8 cellular contexts compared by ENCODE assay signal in the genomic region with DNA sequence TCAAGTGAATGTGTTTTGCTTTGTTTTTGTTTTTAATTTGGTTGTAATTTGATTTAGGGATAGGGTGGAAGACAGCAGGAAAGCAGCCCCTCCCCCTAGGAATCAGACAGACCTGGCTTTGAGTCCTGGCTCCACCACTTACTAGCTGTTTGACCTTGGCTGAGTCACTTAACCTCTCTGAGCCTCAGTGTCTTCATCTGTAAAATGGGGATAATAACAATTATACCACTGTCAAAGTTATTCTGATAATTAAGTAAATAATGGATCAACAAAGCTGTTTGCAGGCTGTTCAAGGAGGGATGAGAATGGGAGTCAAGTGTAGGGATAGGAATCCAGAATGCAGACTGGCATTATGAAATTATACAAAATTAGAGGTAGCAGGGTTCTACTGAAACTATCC. TPM values are rescaled to one million over a fixed set of nuclear protein-coding genes. Genes with fewer than 3 reads are reported as not detected.
DNase-seq lines count a peak whose midpoint lies in the region; ATAC-seq, FAIRE-seq and TF ChIP-seq lines count a peak whose summit lies in the region.

No MANE protein-coding gene starts in this region.

- H3K27ac ChIP-seq in BLaER1 treated with 17β-estradiol and CSF1 and Interleukin-3, amounts not matched to agents 10 nM and 100 nM: peak overlapping the region; percentile 93 to 99 (median 97)
- H3K27ac ChIP-seq in H1 (ENCODE audit: low read depth, low read length): peak overlapping the region; percentile 77; the same call in 1 of the 2 replicates
- peak overlapping the region; percentile 98 for H3K27ac ChIP-seq in neutrophil

- H3K9ac ChIP-seq in BLaER1 treated with 17β-estradiol and CSF1 and Interleukin-3, amounts not matched to agents 10 nM and 100 nM: peak overlapping the region; percentile 89 to 98 (median 94)
- peak overlapping the region; percentile 85 for H3K9ac ChIP-seq in NT2/D1 (ENCODE audit: insufficient read length, low read depth)
- H3K9ac ChIP-seq in H1 (replicated peaks in 1 of 4; ENCODE audit: extremely low read depth in 1 of 4, low read depth in 3 of 4, low read length in 3 of 4): peak overlapping the region; percentile 72 to 99 (median 91); a peak in 6 of 7 replicates

- H4K91ac ChIP-seq in H1 (replicated peaks; ENCODE audit: insufficient read length, low read length): no peak overlapping the region

- no peak overlapping the region for H2BK12ac ChIP-seq in H1 (ENCODE audit: low read depth, low read length)

- no peak overlapping the region for H3K14ac ChIP-seq in H1 (ENCODE audit: insufficient read length)

- H3K23ac ChIP-seq in H1 (ENCODE audit: insufficient read length): no peak overlapping the region

- no peak overlapping the region for H2BK20ac ChIP-seq in H1 (ENCODE audit: low read length)

- no peak for TF ChIP-seq RAD21 in H1 (IDR thresholded peaks at IDR 0.05 in 1 of 2, conservative IDR thresholded peaks at IDR 0.05 in 1 of 2; ENCODE audit: low read depth in 2 of 2, low read length in 2 of 2)

- peaks cover 13 to 47% (median 30%) of the 10 kb centered on the region in 11 experiments; a peak in 20 of 22 replicates for H3K36me3 ChIP-seq in BLaER1 treated with 17β-estradiol and CSF1 and Interleukin-3, amounts not matched to agents 10 nM and 100 nM
- H3K36me3 ChIP-seq in NT2/D1 (ENCODE audit: insufficient read depth, insufficient read length, low read length) (peaks cover 37% of the 10 kb centered on the region), H1 (ENCODE audit: control insufficient read depth in 2 of 4, insufficient read depth in 4 of 4, low read length in 3 of 4) (peaks cover 0 to 2% (median 0%) of the 10 kb centered on the region in 4 experiments; a peak in 4 of 8 replicates), neutrophil (no peaks in the 10 kb centered on the region)

- H3K9me3 ChIP-seq in BLaER1 treated with 17β-estradiol and CSF1 and Interleukin-3, amounts not matched to agents 10 nM and 100 nM (replicated peaks in 1 of 11): no peaks in the 10 kb centered on the region
- H3K9me3 ChIP-seq in NT2/D1 (ENCODE audit: insufficient read depth, low read length) (no peaks in the 10 kb centered on the region), H1 (ENCODE audit: insufficient read depth in 2 of 2, low read depth in 1 of 2, low read length in 1 of 2) (no peaks in the 10 kb centered on the region), neutrophil (no peaks in the 10 kb centered on the region)

- H3K4ac ChIP-seq in H1 (replicated peaks; ENCODE audit: insufficient read length, low read depth, low read length): no peak overlapping the region

- no peak overlapping the region for H2AFZ ChIP-seq in H1 (ENCODE audit: low read length)

- H4K20me1 ChIP-seq in BLaER1 treated with 17β-estradiol and CSF1 and Interleukin-3, amounts not matched to agents 10 nM and 100 nM: no peaks in the 10 kb centered on the region
- H4K20me1 ChIP-seq in H1 (replicated peaks in 1 of 2; ENCODE audit: control insufficient read depth in 1 of 2, insufficient read depth in 2 of 2, low read length in 2 of 2): no peaks in the 10 kb centered on the region

- H2AK5ac ChIP-seq in H1 (ENCODE audit: low read depth, low read length): peak overlapping the region; percentile 19; the same call in 1 of the 2 replicates

- no peaks in the 10 kb centered on the region for H3K79me2 ChIP-seq in H1 (ENCODE audit: control insufficient read depth in 1 of 2, insufficient read depth in 2 of 2, low read length in 2 of 2)

- H3K79me1 ChIP-seq in H1 (ENCODE audit: low read depth, low read length): no peaks in the 10 kb centered on the region; the same call in 1 of the 2 replicates

- CTCF ChIA-PET in H1 (lab: Charles Lee; ENCODE audit: partially characterized antibody): interaction anchor here (1.1 to 2.0 kb wide), 3 partner anchors 72 to 126 kb away, joined by 4 to 8 read pairs (median 5); no protein-coding TSS in a partner anchor

- TF ChIP-seq EP300 in H1 (IDR thresholded peaks at IDR 0.05; ENCODE audit: borderline replicate concordance in 1 of 2, low read depth in 2 of 2, low read length in 2 of 2): no peak

- FAIRE-seq in H1 (lab: Jason Lieb, UNC): no peak

- H3K56ac ChIP-seq in H1 (replicated peaks; ENCODE audit: insufficient read length, low read depth, low read length): no peak overlapping the region

- peak overlapping the region; percentile 53 to 77 (median 64) for H3K4me3 ChIP-seq in BLaER1 treated with 17β-estradiol and CSF1 and Interleukin-3, amounts not matched to agents 10 nM and 100 nM
- peak overlapping the region; percentile 67 for H3K4me3 ChIP-seq in NT2/D1 (ENCODE audit: insufficient read length, low read depth)
- H3K4me3 ChIP-seq in H1 (ENCODE audit: extremely low read depth in 1 of 4, insufficient read depth in 2 of 4, low read depth in 3 of 4, low read length in 4 of 4): peak overlapping the region; percentile 78 to 94 (median 87); a peak in 7 of 8 replicates
- H3K4me3 ChIP-seq in neutrophil (ENCODE audit: low read depth in 1 of 2, low read length in 1 of 2): peak overlapping the region; percentile 67 to 78

- H3K23me2 ChIP-seq in H1 (ENCODE audit: low read depth, low read length): peaks cover 4% of the 10 kb centered on the region

- no peak overlapping the region for H4K5ac ChIP-seq in H1 (ENCODE audit: insufficient read length, low read depth, low read length)

- TF ChIP-seq CTCF in H1 (IDR thresholded peaks at IDR 0.05; ENCODE audit: control extremely low read depth in 1 of 3, insufficient read depth in 1 of 3, low read depth in 1 of 3, low read length in 3 of 3) (no peak), neutrophil (IDR thresholded peaks at IDR 0.05) (no peak)

- H2BK5ac ChIP-seq in H1 (ENCODE audit: low read depth, low read length): no peak overlapping the region

- H2BK15ac ChIP-seq in H1 (ENCODE audit: low read length): no peak overlapping the region

- no peak for TF ChIP-seq POLR2A in H1 (IDR thresholded peaks at IDR 0.05; ENCODE audit: control extremely low read depth in 1 of 2, low read depth in 2 of 2, low read length in 2 of 2)

- POLR2A ChIA-PET in H1 (lab: Charles Lee; ENCODE audit: partially characterized antibody): interaction anchor here (0.7 to 2.5 kb wide), 10 partner anchors 9 to 665 kb away, joined by 3 to 41 read pairs (median 4); partner anchors contain the start of gene LAMTOR1

- H3K4me1 ChIP-seq in BLaER1 treated with 17β-estradiol and CSF1 and Interleukin-3, amounts not matched to agents 10 nM and 100 nM: peaks cover 17 to 26% (median 18%) of the 10 kb centered on the region in 10 experiments
- H3K4me1 ChIP-seq in NT2/D1 (ENCODE audit: insufficient read depth, insufficient read length) (no peaks in the 10 kb centered on the region), H1 (replicated peaks in 1 of 4; ENCODE audit: control insufficient read depth in 3 of 4, insufficient read depth in 4 of 4, low read length in 3 of 4) (peaks cover 0 to 4% (median 0%) of the 10 kb centered on the region in 4 experiments; a peak in 4 of 7 replicates), neutrophil (ENCODE audit: control insufficient read depth in 1 of 2, insufficient read depth in 1 of 2, low read depth in 1 of 2, low read length in 1 of 2) (peaks cover 47 to 49% of the 10 kb centered on the region in 2 experiments)

- H3K27me3 ChIP-seq in BLaER1 treated with 17β-estradiol and CSF1 and Interleukin-3, amounts not matched to agents 10 nM and 100 nM: no peaks in the 10 kb centered on the region
- H3K27me3 ChIP-seq in NT2/D1 (ENCODE audit: insufficient read depth, insufficient read length): no peaks in the 10 kb centered on the region
- peaks cover 0 to 6% (median 0%) of the 10 kb centered on the region in 4 experiments; a peak in 5 of 7 replicates for H3K27me3 ChIP-seq in H1 (replicated peaks in 1 of 4; ENCODE audit: control insufficient read depth in 3 of 4, extremely low read depth in 1 of 4, insufficient read depth in 3 of 4, low read length in 3 of 4)
- H3K27me3 ChIP-seq in neutrophil: no peaks in the 10 kb centered on the region

- no peak for ATAC-seq in GM21515 (IDR thresholded peaks at IDR 0.05; ENCODE audit: unreplicated experiment)
- no peak for ATAC-seq in HG03039 (IDR thresholded peaks at IDR 0.05; ENCODE audit: unreplicated experiment)

- H3K4me2 ChIP-seq in BLaER1 treated with 17β-estradiol and CSF1 and Interleukin-3, amounts not matched to agents 10 nM and 100 nM: peak overlapping the region; percentile 73 to 95 (median 89)
- peak overlapping the region; percentile 76 to 82 for H3K4me2 ChIP-seq in H1 (ENCODE audit: insufficient read depth in 1 of 2, low read depth in 2 of 2, low read length in 2 of 2)

- no peak overlapping the region for H4K8ac ChIP-seq in H1 (ENCODE audit: extremely low read depth, insufficient read depth, low read length)

- no peak overlapping the region for H2BK120ac ChIP-seq in H1 (replicated peaks; ENCODE audit: low read depth, low read length)

- no peak for DNase-seq in NT2/D1 (ENCODE audit: low read depth, low spot score)
- DNase-seq in H1 (ENCODE audit: low read depth in 1 of 2, low spot score in 2 of 2): no peak
- DNase-seq in SK-N-DZ (ENCODE audit: low spot score): no peak
- DNase-seq in midbrain (lab: John Stamatoyannopoulos, UW): no peak

- no peak overlapping the region for H3K18ac ChIP-seq in H1 (ENCODE audit: extremely low read depth, low read length)

RNA-seq across cellular contexts. Expression of gene ANAPC15, which starts 1.2 kb away (rescaled TPM):
- 70.0 and 74.9 TPM in 2 replicates for total RNA-seq in H1 (2021; fragmentation: NEBNext Ultra II Directional; extraction: Animal tissue kit (Norgen Biotek cat#: 25700))
- 66.2 and 70.4 TPM in 2 replicates for polyA plus RNA-seq in H1 (2011; rRNA removed)
- polyA plus RNA-seq in H1 (2011; cell fraction: cytosol; rRNA removed): 130 TPM
- 40.5 TPM for polyA plus RNA-seq in H1 (2011; cell fraction: nucleus; rRNA removed)
- 94.7 to 119 TPM (median 103 TPM) in 4 replicates for polyA plus RNA-seq in H1 (2012, experiment 1 of 2)
- polyA plus RNA-seq in H1 (2012, experiment 2 of 2): 90.3 TPM
- 61.3 TPM for polyA plus RNA-seq in H1 (2013, experiment 1 of 2)
- 64.7 TPM for polyA plus RNA-seq in H1 (2013, experiment 2 of 2)
- polyA minus RNA-seq in H1 (2011; rRNA and poly(A)+ RNA removed): 22.8 and 31.9 TPM in 2 replicates
- 20.6 TPM for polyA minus RNA-seq in H1 (2011; cell fraction: cytosol; rRNA and poly(A)+ RNA removed)
- 28.0 TPM for polyA minus RNA-seq in H1 (2011; cell fraction: nucleus; rRNA and poly(A)+ RNA removed)
- polyA plus RNA-seq in SK-N-DZ (2014; cell fraction: cytosol; rRNA removed): 67.5 and 75.5 TPM in 2 replicates
- 33.2 and 41.3 TPM in 2 replicates for polyA plus RNA-seq in SK-N-DZ (2014; cell fraction: nucleus; rRNA removed)

RNA-seq across cellular contexts. Expression of gene TOMT, which starts 5.6 kb away (rescaled TPM):
- total RNA-seq in H1 (2021; fragmentation: NEBNext Ultra II Directional; extraction: Animal tissue kit (Norgen Biotek cat#: 25700)): not detected in 2 replicates
- polyA plus RNA-seq in H1 (2011; rRNA removed): 0.11 TPM in 1 of 2 replicates, not detected in the other
- polyA plus RNA-seq in H1 (2011; cell fraction: cytosol; rRNA removed): not detected
- not detected for polyA plus RNA-seq in H1 (2011; cell fraction: nucleus; rRNA removed)
- polyA plus RNA-seq in H1 (2012, experiment 1 of 2): not detected in 4 replicates
- polyA plus RNA-seq in H1 (2012, experiment 2 of 2): not detected
- polyA plus RNA-seq in H1 (2013, experiment 1 of 2): not detected
- not detected for polyA plus RNA-seq in H1 (2013, experiment 2 of 2)
- not detected in 2 replicates for polyA minus RNA-seq in H1 (2011; rRNA and poly(A)+ RNA removed)
- polyA minus RNA-seq in H1 (2011; cell fraction: cytosol; rRNA and poly(A)+ RNA removed): not detected
- not detected for polyA minus RNA-seq in H1 (2011; cell fraction: nucleus; rRNA and poly(A)+ RNA removed)
- 0.18 TPM in 1 of 2 replicates, not detected in the other for polyA plus RNA-seq in SK-N-DZ (2014; cell fraction: cytosol; rRNA removed)
- polyA plus RNA-seq in SK-N-DZ (2014; cell fraction: nucleus; rRNA removed): 0.47 TPM in 1 of 2 replicates, not detected in the other

RNA-seq across cellular contexts. Expression of gene LAMTOR1, which starts 8.2 kb away (rescaled TPM):
- total RNA-seq in H1 (2021; fragmentation: NEBNext Ultra II Directional; extraction: Animal tissue kit (Norgen Biotek cat#: 25700)): 81.0 and 82.1 TPM in 2 replicates
- 160 and 164 TPM in 2 replicates for polyA plus RNA-seq in H1 (2011; rRNA removed)
- polyA plus RNA-seq in H1 (2011; cell fraction: cytosol; rRNA removed): 129 TPM
- polyA plus RNA-seq in H1 (2011; cell fraction: nucleus; rRNA removed): 141 TPM
- 114 to 155 TPM (median 145 TPM) in 4 replicates for polyA plus RNA-seq in H1 (2012, experiment 1 of 2)
- polyA plus RNA-seq in H1 (2012, experiment 2 of 2): 182 TPM
- 76.1 TPM for polyA plus RNA-seq in H1 (2013, experiment 1 of 2)
- 78.7 TPM for polyA plus RNA-seq in H1 (2013, experiment 2 of 2)
- 146 and 151 TPM in 2 replicates for polyA minus RNA-seq in H1 (2011; rRNA and poly(A)+ RNA removed)
- polyA minus RNA-seq in H1 (2011; cell fraction: cytosol; rRNA and poly(A)+ RNA removed): 98.1 TPM
- 80.7 TPM for polyA minus RNA-seq in H1 (2011; cell fraction: nucleus; rRNA and poly(A)+ RNA removed)
- polyA plus RNA-seq in SK-N-DZ (2014; cell fraction: cytosol; rRNA removed): 76.1 and 80.5 TPM in 2 replicates
- polyA plus RNA-seq in SK-N-DZ (2014; cell fraction: nucleus; rRNA removed): 28.6 and 49.4 TPM in 2 replicates

RNA-seq across cellular contexts. Expression of gene FOLR3, which starts 24.2 kb away (rescaled TPM):
- not detected in 2 replicates for total RNA-seq in H1 (2021; fragmentation: NEBNext Ultra II Directional; extraction: Animal tissue kit (Norgen Biotek cat#: 25700))
- not detected in 2 replicates for polyA plus RNA-seq in H1 (2011; rRNA removed)
- not detected for polyA plus RNA-seq in H1 (2011; cell fraction: cytosol; rRNA removed)
- polyA plus RNA-seq in H1 (2011; cell fraction: nucleus; rRNA removed): not detected
- not detected in 4 replicates for polyA plus RNA-seq in H1 (2012, experiment 1 of 2)
- not detected for polyA plus RNA-seq in H1 (2012, experiment 2 of 2)
- not detected for polyA plus RNA-seq in H1 (2013, experiment 1 of 2)
- not detected for polyA plus RNA-seq in H1 (2013, experiment 2 of 2)
- not detected in 2 replicates for polyA minus RNA-seq in H1 (2011; rRNA and poly(A)+ RNA removed)
- polyA minus RNA-seq in H1 (2011; cell fraction: cytosol; rRNA and poly(A)+ RNA removed): not detected
- not detected for polyA minus RNA-seq in H1 (2011; cell fraction: nucleus; rRNA and poly(A)+ RNA removed)
- polyA plus RNA-seq in SK-N-DZ (2014; cell fraction: cytosol; rRNA removed): not detected in 2 replicates
- not detected in 2 replicates for polyA plus RNA-seq in SK-N-DZ (2014; cell fraction: nucleus; rRNA removed)

RNA-seq across cellular contexts. Expression of gene LRRC51, which starts 30.6 kb away (rescaled TPM):
- 6.8 and 7.9 TPM in 2 replicates for total RNA-seq in H1 (2021; fragmentation: NEBNext Ultra II Directional; extraction: Animal tissue kit (Norgen Biotek cat#: 25700))
- 6.0 and 7.7 TPM in 2 replicates for polyA plus RNA-seq in H1 (2011; rRNA removed)
- polyA plus RNA-seq in H1 (2011; cell fraction: cytosol; rRNA removed): 10.9 TPM
- 5.4 TPM for polyA plus RNA-seq in H1 (2011; cell fraction: nucleus; rRNA removed)
- polyA plus RNA-seq in H1 (2012, experiment 1 of 2): 6.4 to 10.3 TPM (median 7.4 TPM) in 4 replicates
- polyA plus RNA-seq in H1 (2012, experiment 2 of 2): 3.5 TPM
- 4.0 TPM for polyA plus RNA-seq in H1 (2013, experiment 1 of 2)
- polyA plus RNA-seq in H1 (2013, experiment 2 of 2): 4.6 TPM
- 6.8 and 15.9 TPM in 2 replicates for polyA minus RNA-seq in H1 (2011; rRNA and poly(A)+ RNA removed)
- 6.4 TPM for polyA minus RNA-seq in H1 (2011; cell fraction: cytosol; rRNA and poly(A)+ RNA removed)
- polyA minus RNA-seq in H1 (2011; cell fraction: nucleus; rRNA and poly(A)+ RNA removed): 6.6 TPM
- polyA plus RNA-seq in SK-N-DZ (2014; cell fraction: cytosol; rRNA removed): 15.5 and 17.4 TPM in 2 replicates
- polyA plus RNA-seq in SK-N-DZ (2014; cell fraction: nucleus; rRNA removed): 11.1 and 12.0 TPM in 2 replicates
